ENCODE assay signal across 1 cellular context in genomic region chr7:141220263-141220662, GRCh38.
TF ChIP-seq lines count a peak whose summit lies in the region.

No MANE protein-coding gene starts in this region.

TF ChIP-seq in GM12878, 131 proteins besides CTCF, POLR2A, EP300 and RAD21:
- TF ChIP-seq, protein P1, sequence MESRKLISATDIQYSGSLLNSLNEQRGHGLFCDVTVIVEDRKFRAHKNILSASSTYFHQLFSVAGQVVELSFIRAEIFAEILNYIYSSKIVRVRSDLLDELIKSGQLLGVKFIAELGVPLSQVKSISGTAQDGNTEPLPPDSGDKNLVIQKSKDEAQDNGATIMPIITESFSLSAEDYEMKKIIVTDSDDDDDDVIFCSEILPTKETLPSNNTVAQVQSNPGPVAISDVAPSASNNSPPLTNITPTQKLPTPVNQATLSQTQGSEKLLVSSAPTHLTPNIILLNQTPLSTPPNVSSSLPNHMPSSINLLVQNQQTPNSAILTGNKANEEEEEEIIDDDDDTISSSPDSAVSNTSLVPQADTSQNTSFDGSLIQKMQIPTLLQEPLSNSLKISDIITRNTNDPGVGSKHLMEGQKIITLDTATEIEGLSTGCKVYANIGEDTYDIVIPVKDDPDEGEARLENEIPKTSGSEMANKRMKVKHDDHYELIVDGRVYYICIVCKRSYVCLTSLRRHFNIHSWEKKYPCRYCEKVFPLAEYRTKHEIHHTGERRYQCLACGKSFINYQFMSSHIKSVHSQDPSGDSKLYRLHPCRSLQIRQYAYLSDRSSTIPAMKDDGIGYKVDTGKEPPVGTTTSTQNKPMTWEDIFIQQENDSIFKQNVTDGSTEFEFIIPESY (IDR thresholded peaks at IDR 0.05): no peak
- TF ChIP-seq SMC3 (IDR thresholded peaks at IDR 0.05; ENCODE audit: borderline replicate concordance, low read length): peak; percentile 57; the same call in 1 of the 2 replicates
- TF ChIP-seq SIN3A (IDR thresholded peaks at IDR 0.05; ENCODE audit: low read depth, low read length): no peak
